ENCODE assay signal across 13 cellular contexts in genomic region chr9:35274988-35275387, GRCh38.
"Had no signal": no experiment of that assay in that cellular context is flagged by ENCODE, and none has a peak within 500 bp of the region (broad histone marks: within the 10 kb centered on the region; RNA-seq: fewer than 3 reads in every experiment).

No MANE protein-coding gene starts in this region.

- H3K27ac ChIP-seq: breast epithelium, left lung, parathyroid adenoma, tibial nerve, uterus had no signal

- H3K4me1 ChIP-seq: breast epithelium, parathyroid adenoma, uterus had no signal

- H3K27ac Mint-ChIP-seq: memory B cell; naive thymus-derived CD4-positive, alpha-beta T cell; stimulated activated memory B cell treated with anti-CD40 and anti-IgM and Interleukin-4, amounts not matched to agents 10 μg/mL and 1 μg/mL and 100 μg/mL, for 72 hours; T-helper 1 cell treated with Interleukin-12 subunit alpha and Interleukin-12 subunit beta and Interleukin-4 antibody, amounts not matched to agents 30 μg/mL and 1 μg/mL, for 36 hours had no signal

- H3K79me2 ChIP-seq: parathyroid adenoma had no signal

- ATAC-seq: left lung; mucosa of descending colon; naive thymus-derived CD4-positive, alpha-beta T cell; stimulated activated memory B cell treated with anti-CD40 and anti-IgM and Interleukin-4, amounts not matched to agents 10 μg/mL and 1 μg/mL and 100 μg/mL, for 72 hours had no signal

- H3K4me3 ChIP-seq: ascending aorta, breast epithelium, left lung, mucosa of descending colon, tibial nerve, uterus had no signal

- H3K9me3 Mint-ChIP-seq: memory B cell; naive thymus-derived CD4-positive, alpha-beta T cell; stimulated activated memory B cell treated with anti-CD40 and anti-IgM and Interleukin-4, amounts not matched to agents 10 μg/mL and 1 μg/mL and 100 μg/mL, for 72 hours; T-helper 1 cell treated with Interleukin-12 subunit alpha and Interleukin-12 subunit beta and Interleukin-4 antibody, amounts not matched to agents 30 μg/mL and 1 μg/mL, for 36 hours had no signal

- H2AFZ ChIP-seq: parathyroid adenoma had no signal

- DNase-seq: activated naive CD4-positive, alpha-beta T cell; cerebellar nuclear complex; left lung; mucosa of descending colon; naive thymus-derived CD4-positive, alpha-beta T cell; uterus had no signal

- H3K36me3 Mint-ChIP-seq: memory B cell; stimulated activated memory B cell treated with anti-CD40 and anti-IgM and Interleukin-4, amounts not matched to agents 10 μg/mL and 1 μg/mL and 100 μg/mL, for 72 hours had no signal

- H3K27me3 ChIP-seq: ascending aorta, breast epithelium, left lung, tibial nerve, uterus had no signal

- H3K4me3 Mint-ChIP-seq: memory B cell; stimulated activated memory B cell treated with anti-CD40 and anti-IgM and Interleukin-4, amounts not matched to agents 10 μg/mL and 1 μg/mL and 100 μg/mL, for 72 hours; T-helper 1 cell treated with Interleukin-12 subunit alpha and Interleukin-12 subunit beta and Interleukin-4 antibody, amounts not matched to agents 30 μg/mL and 1 μg/mL, for 36 hours had no signal

- H3K36me3 ChIP-seq: ascending aorta, breast epithelium, left lung, tibial nerve, uterus had no signal

- H3K9me3 ChIP-seq: ascending aorta, breast epithelium, left lung, mucosa of descending colon, tibial nerve, uterus had no signal
